8 cellular contexts compared by ENCODE assay signal in genomic region chr2:24827321-24828261, GRCh38. TPM values are rescaled to one million over a fixed set of nuclear protein-coding genes. Genes with fewer than 3 reads are reported as not detected.
DNase-seq lines count a peak whose midpoint lies in the region; ATAC-seq and TF ChIP-seq lines count a peak whose summit lies in the region.

No MANE protein-coding gene starts in this region.

- peaks cover 57% of the 10 kb centered on the region for H3K36me3 Mint-ChIP-seq in GM23338 (ENCODE audit: low read depth)
- no peaks in the 10 kb centered on the region for H3K36me3 Mint-ChIP-seq in activated naive CD4-positive, alpha-beta T cell treated with anti-CD3 and anti-CD28 coated beads, Interleukin-2, amount 50 U/mL, for 24 hours

- no peak overlapping the region for H3K4me3 Mint-ChIP-seq in GM23338
- no peak overlapping the region for H3K4me3 Mint-ChIP-seq in activated naive CD4-positive, alpha-beta T cell treated with anti-CD3 and anti-CD28 coated beads, Interleukin-2, amount 50 U/mL, for 24 hours

- no peaks in the 10 kb centered on the region for H3K79me2 ChIP-seq in GM23338 (replicated peaks; ENCODE audit: insufficient read depth)

- peak overlapping the region; percentile 73; the same call in 1 of the 2 replicates for H2AFZ ChIP-seq in GM23338

- ATAC-seq in GM23338 (peak; percentile 87), SK-N-SH treated with all-trans-retinoic acid at 6 μM for 48 hours (peak; percentile 96)

- H3K4me1 ChIP-seq in GM23338 (ENCODE audit: insufficient read depth), result peaks cover 10% of the 10 kb centered on the region

- intact Hi-C loops in head of caudate nucleus (cut with DNase I), result loop anchor here (2.0 to 10.0 kb wide), 2 partner anchors 333 to 417 kb away; partner anchors contain the start of gene NCOA1
- intact Hi-C loops in posterior cingulate gyrus (cut with DNase I), result loop anchor here (1.0 to 10.0 kb wide), 3 partner anchors 335 to 593 kb away; partner anchors contain the start of gene NCOA1

- peaks cover 25% of the 10 kb centered on the region for H3K27me3 Mint-ChIP-seq in GM23338 (ENCODE audit: insufficient read depth, low read depth, poor library complexity)
- H3K27me3 Mint-ChIP-seq in activated naive CD4-positive, alpha-beta T cell treated with anti-CD3 and anti-CD28 coated beads, Interleukin-2, amount 50 U/mL, for 24 hours, result no peaks in the 10 kb centered on the region

- peak; percentile 25 for DNase-seq in DMS79 (lab: John Stamatoyannopoulos, UW)
- DNase-seq in GM23338 (ENCODE audit: low spot score), result peak; percentile 97
- peak; percentile 70 for DNase-seq in MV-4-11 (lab: John Stamatoyannopoulos, UW)
- DNase-seq in head of caudate nucleus, result peak; percentile 72 to 95 (median 90)
- DNase-seq in posterior cingulate gyrus, result peak; percentile 74 to 97 (median 86)
- DNase-seq in ureter (ENCODE audit: low spot score), result peak; percentile 88

- no peak overlapping the region; the same call in 1 of the 2 replicates for H3K27ac ChIP-seq in GM23338 (ENCODE audit: low read depth)

- no peak overlapping the region for H3K4me3 ChIP-seq in GM23338

- peaks cover 8% of the 10 kb centered on the region; the same call in 1 of the 2 replicates for H4K20me1 ChIP-seq in GM23338 (replicated peaks; ENCODE audit: insufficient read depth)

- peaks cover 9% of the 10 kb centered on the region; the same call in 1 of the 2 replicates for H3F3A ChIP-seq in GM23338 (replicated peaks; ENCODE audit: low read depth)

- H3K4me2 ChIP-seq in GM23338, result no peak overlapping the region; the same call in 1 of the 2 replicates

- peak; percentile 93 to 95 for TF ChIP-seq CTCF in GM23338 (conservative IDR thresholded peaks at IDR 0.05; ENCODE audit: low read depth in 2 of 2)

- peaks cover 5% of the 10 kb centered on the region; the same call in 1 of the 2 replicates for H3K36me3 ChIP-seq in GM23338 (ENCODE audit: insufficient read depth)

- H3K27ac Mint-ChIP-seq in GM23338, result peak overlapping the region; percentile 87; the same call in 1 of the 2 replicates
- H3K27ac Mint-ChIP-seq in activated naive CD4-positive, alpha-beta T cell treated with anti-CD3 and anti-CD28 coated beads, Interleukin-2, amount 50 U/mL, for 24 hours, result peak overlapping the region; percentile 12

- H3K9me3 Mint-ChIP-seq in GM23338, result no peaks in the 10 kb centered on the region
- H3K9me3 Mint-ChIP-seq in activated naive CD4-positive, alpha-beta T cell treated with anti-CD3 and anti-CD28 coated beads, Interleukin-2, amount 50 U/mL, for 24 hours, result no peaks in the 10 kb centered on the region

- H3K9me2 ChIP-seq in GM23338 (ENCODE audit: insufficient read depth), result no peaks in the 10 kb centered on the region; the same call in 1 of the 2 replicates

- peaks cover 38% of the 10 kb centered on the region for H3K4me1 Mint-ChIP-seq in GM23338
- H3K4me1 Mint-ChIP-seq in activated naive CD4-positive, alpha-beta T cell treated with anti-CD3 and anti-CD28 coated beads, Interleukin-2, amount 50 U/mL, for 24 hours, result peaks cover 5% of the 10 kb centered on the region

- H3K27me3 ChIP-seq in GM23338 (ENCODE audit: insufficient read depth), result no peaks in the 10 kb centered on the region

TF ChIP-seq in GM23338, 12 proteins besides CTCF, POLR2A, EP300 and RAD21:
- TF ChIP-seq ETS1 (IDR thresholded peaks at IDR 0.05) (no peak), EZH2 (IDR thresholded peaks at IDR 0.05; ENCODE audit: low read depth, unreplicated experiment) (no peak), STAT1 (IDR thresholded peaks at IDR 0.05; ENCODE audit: unreplicated experiment) (no peak), CREB1 (CRISPR knock-in tag; IDR thresholded peaks at IDR 0.05; ENCODE audit: low read depth) (peak; percentile 32; the same call in 1 of the 2 replicates), POLR2AphosphoS5 (IDR thresholded peaks at IDR 0.05; ENCODE audit: low read depth) (peak; percentile 36), JUNB (IDR thresholded peaks at IDR 0.05; ENCODE audit: unreplicated experiment) (no peak), EZH2phosphoT487 (IDR thresholded peaks at IDR 0.05; ENCODE audit: unreplicated experiment) (no peak), ZNF114 (CRISPR knock-in tag; IDR thresholded peaks at IDR 0.05) (no peak), NANOG (IDR thresholded peaks at IDR 0.05; ENCODE audit: borderline replicate concordance) (0 out of 2 replicates have a peak, but pooled peaks have one; percentile 5)

TF ChIP-seq in SK-N-SH treated with all-trans-retinoic acid at 6 μM for 48 hours, 23 proteins besides CTCF, POLR2A, EP300 and RAD21:
- TF ChIP-seq ZNF70 (CRISPR knock-in tag; IDR thresholded peaks at IDR 0.05), result 0 out of 2 replicates have a peak, but pooled peaks have one; percentile 36
- TF ChIP-seq ZNF8 (CRISPR knock-in tag; IDR thresholded peaks at IDR 0.05), result no peak
- no peak for TF ChIP-seq SNAI2 (CRISPR knock-in tag; IDR thresholded peaks at IDR 0.05)
- TF ChIP-seq GLIS3 (CRISPR knock-in tag; IDR thresholded peaks at IDR 0.05), result no peak
- no peak for TF ChIP-seq ZNF565 (CRISPR knock-in tag; conservative IDR thresholded peaks at IDR 0.05; ENCODE audit: low read depth)
TF ChIP-seq in SK-N-SH treated with all-trans-retinoic acid at 6 μM for 48 hours: peak in this region for 1.

RNA-seq across cellular contexts. Expression of gene CENPO, which starts 34.4 kb away (rescaled TPM):
- total RNA-seq in GM23338 (2014; rRNA removed; shearing (Covaris generic)), result 44.7 and 44.8 TPM in 2 replicates
- polyA plus RNA-seq in GM23338 (2016; fragmentation: Nextera tagmentation; extraction: Ambion mirVana), result 27.0 and 27.1 TPM in 2 replicates
- 7.7 TPM for total RNA-seq in ureter

RNA-seq across cellular contexts. Expression of gene PTRHD1, which starts 34.4 kb away (rescaled TPM):
- total RNA-seq in GM23338 (2014; rRNA removed; shearing (Covaris generic)), result 27.1 and 46.9 TPM in 2 replicates
- 105 and 128 TPM in 2 replicates for polyA plus RNA-seq in GM23338 (2016; fragmentation: Nextera tagmentation; extraction: Ambion mirVana)
- 38.4 TPM for total RNA-seq in ureter

Comparison
In these comparisons a context has a peak if more than half of its experiments do, and no peak if none do; other contexts are left out.
1. DNase-seq: peak in every context shown above with its lines; median percentile 97 in GM23338; 90 in head of caudate nucleus; 88 in ureter; 86 in posterior cingulate gyrus; 70 in MV-4-11; 25 in DMS79.